In the genomic region with DNA sequence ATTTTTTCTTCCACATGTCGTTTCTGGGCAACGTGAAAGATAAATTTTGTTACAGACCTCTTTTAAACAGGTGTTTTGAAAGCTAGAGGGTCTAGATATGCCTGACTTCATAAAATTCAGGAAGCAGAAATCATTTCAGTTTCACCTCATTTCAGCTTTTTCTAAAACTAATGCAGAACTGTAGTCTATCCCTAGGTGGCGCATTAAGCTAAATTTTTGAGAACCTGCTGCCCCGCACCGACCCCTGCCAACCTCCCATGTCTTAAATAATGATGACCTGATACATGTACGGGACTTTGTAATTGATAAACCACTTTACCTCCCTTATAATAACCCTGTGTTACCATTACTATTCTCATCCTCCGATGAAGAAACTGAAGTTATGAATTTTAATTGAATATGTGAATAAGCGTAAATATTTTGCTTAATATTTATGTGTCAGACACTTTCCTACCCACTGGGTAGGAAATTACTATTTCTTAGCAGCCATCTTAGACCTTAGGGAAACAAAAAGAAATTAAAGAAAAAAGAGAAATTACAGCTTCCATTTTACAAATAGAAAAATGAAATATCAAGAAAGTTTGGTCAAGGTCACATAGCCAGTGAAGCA, we compare ENCODE assay signal across 8 cellular contexts.
DNase-seq lines count a peak whose midpoint lies in the region; ATAC-seq and TF ChIP-seq lines count a peak whose summit lies in the region.

No MANE protein-coding gene starts in this region.

- no peaks in the 10 kb centered on the region for H3K27me3 ChIP-seq in PC-9 (ENCODE audit: insufficient read depth, low read depth)

- H3K9me3 Mint-ChIP-seq in memory B cell, result no peaks in the 10 kb centered on the region

- no peaks in the 10 kb centered on the region for H3F3A ChIP-seq in PC-9 (ENCODE audit: insufficient read depth, low read depth)

- H3K4me1 ChIP-seq in PC-9 (replicated peaks; ENCODE audit: insufficient read depth), result no peaks in the 10 kb centered on the region; the same call in 1 of the 2 replicates

- no peak overlapping the region for H2AFZ ChIP-seq in PC-9

- H4K20me1 ChIP-seq in PC-9 (ENCODE audit: insufficient read depth), result no peaks in the 10 kb centered on the region

- no TSS peak for BruUV-seq in PC-9 (replicated peaks; lab: Mats Ljungman, UMichigan)

- peaks cover 28% of the 10 kb centered on the region for H3K4me1 Mint-ChIP-seq in memory B cell

- no peaks in the 10 kb centered on the region for H3K9me2 ChIP-seq in PC-9 (ENCODE audit: insufficient read depth)

- DNase-seq in NCI-H1417 (lab: John Stamatoyannopoulos, UW), result peak; percentile 23 to 80 (median 38)
- DNase-seq in NCI-H1417 treated with DMSO at 0.1 percent for 48 hours (lab: John Stamatoyannopoulos, UW), result no peak
- peak; percentile 33 for DNase-seq in HT1080 (ENCODE audit: low read depth)
- peak in 1 of 2 experiments; percentile 19 for DNase-seq in PC-9
- peak; percentile 60 for DNase-seq in choroid plexus epithelial cell (ENCODE audit: low read depth)
- DNase-seq in memory B cell (ENCODE audit: low spot score in 2 of 2), result peak in 1 of 2 donors; percentile 70

- peak overlapping the region; percentile 78 for H3K27ac Mint-ChIP-seq in memory B cell

- intact Hi-C loops in PC-9 (cut with micrococcal nuclease; ENCODE audit: unreplicated experiment), result loop anchor here (1.0 to 5.0 kb wide), 3 partner anchors 39 to 794 kb away; no protein-coding TSS in a partner anchor

- peak overlapping the region; percentile 21 for H3K4me3 Mint-ChIP-seq in memory B cell

- ATAC-seq in memory B cell (ENCODE audit: low read depth), result peak; percentile 72
- no peak for ATAC-seq in GM18873 (IDR thresholded peaks at IDR 0.05; ENCODE audit: low FRiP score, unreplicated experiment)
- ATAC-seq in GM19035 (IDR thresholded peaks at IDR 0.05; ENCODE audit: unreplicated experiment), result no peak

- H3K4me2 ChIP-seq in PC-9, result no peak overlapping the region

- H3K4me3 ChIP-seq in PC-9 (no peak overlapping the region), choroid plexus epithelial cell (ENCODE audit: low read depth, low read length) (no peak overlapping the region)

- no peaks in the 10 kb centered on the region for H3K9me3 ChIP-seq in PC-9 (ENCODE audit: insufficient read depth, low read depth)

- CTCF ChIA-PET in PC-9 (lab: Charles Lee), result interaction anchor here (0.6 to 1.7 kb wide), 9 partner anchors 13 to 729 kb away, joined by 3 to 12 read pairs (median 4); a partner anchor contains a TSS

- TF ChIP-seq CTCF in PC-9 (conservative IDR thresholded peaks at IDR 0.05) (peak; percentile 87), choroid plexus epithelial cell (conservative IDR thresholded peaks at IDR 0.05; ENCODE audit: low read depth, low read length) (peak; percentile 81)

- H3K79me2 ChIP-seq in PC-9 (ENCODE audit: low read depth), result no peaks in the 10 kb centered on the region

- no peak overlapping the region for H3K27ac ChIP-seq in PC-9

- no peaks in the 10 kb centered on the region for H3K36me3 Mint-ChIP-seq in memory B cell

- POLR2A ChIA-PET in PC-9 (lab: Charles Lee; ENCODE audit: unreplicated experiment), result interaction anchor here (0.6 to 0.8 kb wide), 2 partner anchors 103 to 132 kb away, joined by 4 to 6 read pairs; no protein-coding TSS in a partner anchor

- H3K27me3 Mint-ChIP-seq in memory B cell, result no peaks in the 10 kb centered on the region

- H3K36me3 ChIP-seq in PC-9 (ENCODE audit: low read depth), result no peaks in the 10 kb centered on the region
